In the genomic region with DNA sequence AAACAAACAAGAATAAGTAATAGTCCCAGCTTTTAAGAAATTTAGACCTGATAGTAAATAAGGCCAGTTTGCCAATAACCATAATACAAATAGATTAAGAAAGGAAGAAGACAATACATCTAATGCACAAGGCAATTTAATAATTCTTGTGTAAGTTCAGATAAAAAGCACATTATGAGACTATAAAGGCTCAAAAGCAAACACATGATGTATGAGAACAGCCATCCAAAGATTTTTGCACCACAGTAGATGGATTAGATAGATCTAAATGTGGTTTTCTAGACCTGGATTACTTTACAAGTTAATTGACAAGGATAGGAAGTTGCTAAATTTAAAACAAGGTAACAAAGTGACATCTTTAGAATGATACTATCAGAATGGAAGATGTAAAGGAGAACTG, we compare ENCODE assay signal across 21 cellular contexts.
DNase-seq lines count a peak whose midpoint lies in the region; TF ChIP-seq lines count a peak whose summit lies in the region.
"Had no signal": no experiment of that assay in that cellular context is flagged by ENCODE, and none has a peak within 500 bp of the region (broad histone marks: within the 10 kb centered on the region; RNA-seq: fewer than 3 reads in every experiment).

No MANE protein-coding gene starts in this region.

- peaks cover 0 to 39% (median 1%) of the 10 kb centered on the region in 4 donors for H3K4me1 ChIP-seq in tibial artery
- H3K4me1 ChIP-seq: BLaER1 treated with 17β-estradiol and CSF1 and Interleukin-3, amounts not matched to agents 10 nM and 100 nM had no signal

- H3K27me3 ChIP-seq in tibial artery = no peaks in the 10 kb centered on the region
- H3K27me3 ChIP-seq: BLaER1 treated with 17β-estradiol and CSF1 and Interleukin-3, amounts not matched to agents 10 nM and 100 nM had no signal

- no peaks in the 10 kb centered on the region for H3K9me3 ChIP-seq in tibial artery
- H3K9me3 ChIP-seq: A549; BLaER1 treated with 17β-estradiol and CSF1 and Interleukin-3, amounts not matched to agents 10 nM and 100 nM had no signal

- TF ChIP-seq CTCF in C4-2B (conservative IDR thresholded peaks at IDR 0.05) (no peak), LNCaP clone FGC (IDR thresholded peaks at IDR 0.05; ENCODE audit: control insufficient read depth, extremely low read depth, insufficient read depth) (no peak), VCaP (conservative IDR thresholded peaks at IDR 0.05) (no peak), tibial artery (IDR thresholded peaks at IDR 0.05) (no peak)

- no peaks in the 10 kb centered on the region for H3K36me3 ChIP-seq in tibial artery
- H3K36me3 ChIP-seq: BLaER1 treated with 17β-estradiol and CSF1 and Interleukin-3, amounts not matched to agents 10 nM and 100 nM had no signal

- intact Hi-C loops in tibial artery (cut with DNase I; ENCODE audit: low total_unique reads) = no loop called here

- DNase-seq in LNCaP clone FGC (ENCODE audit: low read depth) = peak; percentile 93
- no peak for DNase-seq in tibial artery
- DNase-seq in SW480 (ENCODE audit: low spot score) = no peak
- DNase-seq: AML-193; CD4-positive, alpha-beta memory T cell; CD4-positive, CD25-positive, alpha-beta regulatory T cell; CD8-positive, alpha-beta memory T cell; COR-L47; DMS 273 treated with DMSO at 0.1 percent for 48 hours; DMS153; DMS53; DMS79; DND-41; EL; GDM1 had no signal

- H3K27ac ChIP-seq in C4-2B (peak overlapping the region; percentile 75; the same call in 1 of the 2 replicates), VCaP (peak overlapping the region; percentile 55), tibial artery (no peak overlapping the region)
- H3K27ac ChIP-seq: 22Rv1; A549; BLaER1 treated with 17β-estradiol and CSF1 and Interleukin-3, amounts not matched to agents 10 nM and 100 nM had no signal

- H3K4me3 ChIP-seq in LNCaP clone FGC (ENCODE audit: low read depth, low read length) (no peak overlapping the region), tibial artery (no peak overlapping the region)
- H3K4me3 ChIP-seq: A549; BLaER1 treated with 17β-estradiol and CSF1 and Interleukin-3, amounts not matched to agents 10 nM and 100 nM; GM12878 had no signal

Comparison
In these comparisons a context has a peak if more than half of its experiments do, and no peak if none do; other contexts are left out.
1. H3K27ac ChIP-seq: peak in C4-2B (single experiment) and VCaP (single experiment); none in tibial artery (0 of 2).